8 cellular contexts compared by ENCODE assay signal in genomic region chr9:131731237-131731995, GRCh38. TPM values are rescaled to one million over a fixed set of nuclear protein-coding genes. Genes with fewer than 3 reads are reported as not detected.
A peak's percentile ranks its signal among the peaks of the same experiment; 100 is the strongest.
DNase-seq lines count a peak whose midpoint lies in the region; ATAC-seq, FAIRE-seq and TF ChIP-seq lines count a peak whose summit lies in the region.

No MANE protein-coding gene starts in this region.

- H3K4me2 ChIP-seq in OCI-LY1 (ENCODE audit: low read length) (peak overlapping the region; percentile 54), H1 (ENCODE audit: insufficient read depth in 1 of 2, low read depth in 2 of 2, low read length in 2 of 2) (no peak overlapping the region)

- WGBS in H1 (ENCODE audit: extremely low coverage in 1 of 2, insufficient coverage in 1 of 2, insufficient read length in 1 of 2, insufficient replicate concordance in 2 of 2, low coverage in 1 of 2, low lambda C conversion rate in 2 of 2, missing lambda C conversion rate in 1 of 2), 2 experiments: 79% methylated on average over 12 of the region's 12 CpGs; no CpG with 5 or more reads in 1 of the 2 experiments

- H3K27ac Mint-ChIP-seq in osteocyte (ENCODE audit: unreplicated experiment): peak overlapping the region; percentile 92

- H2AK5ac ChIP-seq in H1 (ENCODE audit: low read depth, low read length): no peak overlapping the region

- peak overlapping the region; percentile 25 for H4K91ac ChIP-seq in H1 (replicated peaks; ENCODE audit: insufficient read length, low read length)

- peak overlapping the region; percentile 98 for H3K27ac ChIP-seq in OCI-LY1 (ENCODE audit: low read depth, low read length, poor library complexity, severe bottlenecking)
- no peak overlapping the region for H3K27ac ChIP-seq in H1 (ENCODE audit: low read depth, low read length)

- H4K20me1 ChIP-seq in OCI-LY1 (ENCODE audit: insufficient read depth, low read length) (no peaks in the 10 kb centered on the region), H1 (replicated peaks in 1 of 2; ENCODE audit: control insufficient read depth in 1 of 2, insufficient read depth in 2 of 2, low read length in 2 of 2) (peaks cover 3 to 32% of the 10 kb centered on the region in 2 experiments)

- POLR2A ChIA-PET in H1 (lab: Charles Lee; ENCODE audit: partially characterized antibody): interaction anchor here (1.2 to 1.3 kb wide), 2 partner anchors 12 to 20 kb away, joined by 3 read pairs; no protein-coding TSS in a partner anchor

- H2BK20ac ChIP-seq in H1 (ENCODE audit: low read length): no peak overlapping the region

- H3K9ac ChIP-seq in OCI-LY1 (ENCODE audit: low read length) (peak overlapping the region; percentile 45), H1 (replicated peaks in 1 of 4; ENCODE audit: extremely low read depth in 1 of 4, low read depth in 3 of 4, low read length in 3 of 4) (no peak overlapping the region; a peak in 1 of 7 replicates)

- H3K4me3 Mint-ChIP-seq in osteocyte (ENCODE audit: unreplicated experiment): no peak overlapping the region

- H3K27me3 Mint-ChIP-seq in osteocyte (ENCODE audit: unreplicated experiment): no peaks in the 10 kb centered on the region

- no peak overlapping the region for H4K8ac ChIP-seq in H1 (ENCODE audit: extremely low read depth, insufficient read depth, low read length)

- H3K9me3 Mint-ChIP-seq in osteocyte (ENCODE audit: unreplicated experiment): no peaks in the 10 kb centered on the region

- peaks cover 90% of the 10 kb centered on the region for H3K4me1 Mint-ChIP-seq in osteocyte (ENCODE audit: unreplicated experiment)

- CTCF ChIA-PET in H1 (lab: Charles Lee; ENCODE audit: partially characterized antibody): interaction anchor here (0.7 to 3.8 kb wide), 16 partner anchors 9 to 204 kb away, joined by 3 to 16 read pairs (median 3); partner anchors contain the start of gene RAPGEF1

- no peak overlapping the region for H3K18ac ChIP-seq in H1 (ENCODE audit: extremely low read depth, low read length)

- no peak for TF ChIP-seq POLR2A in H1 (IDR thresholded peaks at IDR 0.05; ENCODE audit: control extremely low read depth in 1 of 2, low read depth in 2 of 2, low read length in 2 of 2)

- H2AFZ ChIP-seq in OCI-LY1 (ENCODE audit: low read length) (no peak overlapping the region), H1 (ENCODE audit: low read length) (no peak overlapping the region)

- FAIRE-seq in H1 (lab: Jason Lieb, UNC): no peak

- H2BK15ac ChIP-seq in H1 (ENCODE audit: low read length): no peak overlapping the region

- peaks cover 25% of the 10 kb centered on the region for H3F3A ChIP-seq in OCI-LY1 (ENCODE audit: insufficient read depth, low read length)

- H3K9me2 ChIP-seq in OCI-LY1 (ENCODE audit: low read depth, low read length): no peaks in the 10 kb centered on the region

- no peak for ATAC-seq in HG03135 (IDR thresholded peaks at IDR 0.05; ENCODE audit: unreplicated experiment)

- no peak overlapping the region for H3K14ac ChIP-seq in H1 (ENCODE audit: insufficient read length)

- peaks cover 17% of the 10 kb centered on the region for H3K79me1 ChIP-seq in H1 (ENCODE audit: low read depth, low read length)

- H2BK12ac ChIP-seq in H1 (ENCODE audit: low read depth, low read length): no peak overlapping the region

- no peak for TF ChIP-seq RAD21 in H1 (IDR thresholded peaks at IDR 0.05 in 1 of 2, conservative IDR thresholded peaks at IDR 0.05 in 1 of 2; ENCODE audit: low read depth in 2 of 2, low read length in 2 of 2)

- no peak overlapping the region for H3K23ac ChIP-seq in H1 (ENCODE audit: insufficient read length)

- H3K27me3 ChIP-seq in GM06990 (replicated peaks; ENCODE audit: control insufficient read depth, insufficient read depth, low read length) (no peaks in the 10 kb centered on the region), OCI-LY1 (ENCODE audit: insufficient read depth, low read length) (no peaks in the 10 kb centered on the region), H1 (replicated peaks in 1 of 4; ENCODE audit: control insufficient read depth in 3 of 4, extremely low read depth in 1 of 4, insufficient read depth in 3 of 4, low read length in 3 of 4) (no peaks in the 10 kb centered on the region)

- TF ChIP-seq CTCF in GM06990 (IDR thresholded peaks at IDR 0.05; ENCODE audit: insufficient read depth, low read length, poor library complexity, severe bottlenecking): no peak
- TF ChIP-seq CTCF in OCI-LY1 (IDR thresholded peaks at IDR 0.05; ENCODE audit: low read length): no peak
- no peak for TF ChIP-seq CTCF in H1 (IDR thresholded peaks at IDR 0.05; ENCODE audit: control extremely low read depth in 1 of 3, insufficient read depth in 1 of 3, low read depth in 1 of 3, low read length in 3 of 3)
- no peak for TF ChIP-seq CTCF in osteocyte (IDR thresholded peaks at IDR 0.05)

- no peak overlapping the region for H3K56ac ChIP-seq in H1 (replicated peaks; ENCODE audit: insufficient read length, low read depth, low read length)

- peak overlapping the region; percentile 15 for H3K4ac ChIP-seq in H1 (replicated peaks; ENCODE audit: insufficient read length, low read depth, low read length)

- no peak overlapping the region for H4K5ac ChIP-seq in H1 (ENCODE audit: insufficient read length, low read depth, low read length)

- peaks cover 32% of the 10 kb centered on the region for H3K79me2 ChIP-seq in OCI-LY1 (ENCODE audit: insufficient read depth, low read length)
- H3K79me2 ChIP-seq in H1 (ENCODE audit: control insufficient read depth in 1 of 2, insufficient read depth in 2 of 2, low read length in 2 of 2): peaks cover 0 to 91% of the 10 kb centered on the region in 2 experiments; a peak in 2 of 4 replicates

- no peaks in the 10 kb centered on the region for H3K23me2 ChIP-seq in H1 (ENCODE audit: low read depth, low read length)

- no peaks in the 10 kb centered on the region for H3K36me3 Mint-ChIP-seq in osteocyte (ENCODE audit: unreplicated experiment)

- no peak overlapping the region for H2BK5ac ChIP-seq in H1 (ENCODE audit: low read depth, low read length)

- H3K9me3 ChIP-seq in OCI-LY1 (ENCODE audit: low read length) (no peaks in the 10 kb centered on the region), H1 (ENCODE audit: insufficient read depth in 2 of 2, low read depth in 1 of 2, low read length in 1 of 2) (no peaks in the 10 kb centered on the region)

- H3K36me3 ChIP-seq in GM06990 (ENCODE audit: control insufficient read depth, insufficient read depth, low read length): no peaks in the 10 kb centered on the region; the same call in none of the 2 replicates
- peaks cover 3% of the 10 kb centered on the region for H3K36me3 ChIP-seq in OCI-LY1 (ENCODE audit: insufficient read depth, low read length)
- H3K36me3 ChIP-seq in H1 (ENCODE audit: control insufficient read depth in 2 of 4, insufficient read depth in 4 of 4, low read length in 3 of 4): no peaks in the 10 kb centered on the region

- TF ChIP-seq EP300 in H1 (IDR thresholded peaks at IDR 0.05; ENCODE audit: borderline replicate concordance in 1 of 2, low read depth in 2 of 2, low read length in 2 of 2): no peak

- H3K4me3 ChIP-seq in GM06990 (replicated peaks; ENCODE audit: low read depth, low read length) (peak overlapping the region; percentile 42), OCI-LY1 (ENCODE audit: low read depth, low read length, poor library complexity, severe bottlenecking) (peak overlapping the region; percentile 15), H1 (ENCODE audit: extremely low read depth in 1 of 4, insufficient read depth in 2 of 4, low read depth in 3 of 4, low read length in 4 of 4) (no peak overlapping the region)

- H3K4me1 ChIP-seq in OCI-LY1 (ENCODE audit: insufficient read depth, low read length, severe bottlenecking) (peaks cover 98% of the 10 kb centered on the region), H1 (replicated peaks in 1 of 4; ENCODE audit: control insufficient read depth in 3 of 4, insufficient read depth in 4 of 4, low read length in 3 of 4) (peaks cover 0 to 16% (median 7%) of the 10 kb centered on the region in 4 experiments; a peak in 6 of 7 replicates)

- DNase-seq in GM06990 (ENCODE audit: extremely low read depth, insufficient read length) (no peak), H1 (ENCODE audit: low read depth in 1 of 2, low spot score in 2 of 2) (no peak), osteocyte (ENCODE audit: extremely low spot score, unreplicated experiment) (no peak), mucosa of gallbladder (ENCODE audit: low spot score) (no peak), hepatic stellate cell (ENCODE audit: low spot score) (no peak), SIG-M5 treated with dmso at 0.1 percent for 504 hours (lab: John Stamatoyannopoulos, UW; ENCODE audit: unreplicated experiment) (no peak)

- no peak overlapping the region for H2BK120ac ChIP-seq in H1 (replicated peaks; ENCODE audit: low read depth, low read length)

TF ChIP-seq in H1, 55 proteins besides CTCF, POLR2A, EP300 and RAD21 (continues in another document):
- no peak for TF ChIP-seq POU5F1 (IDR thresholded peaks at IDR 0.05; ENCODE audit: low read depth, low read length)
- no peak for TF ChIP-seq KDM1A (IDR thresholded peaks at IDR 0.05; ENCODE audit: borderline replicate concordance, low read length)
- no peak for TF ChIP-seq FOSL1 (IDR thresholded peaks at IDR 0.05; ENCODE audit: insufficient read depth, low read depth, low read length)
- TF ChIP-seq SIRT6 (IDR thresholded peaks at IDR 0.05; ENCODE audit: low read length): no peak

RNA-seq across cellular contexts. Expression of gene RAPGEF1, which starts 8.5 kb away (rescaled TPM):
- total RNA-seq in H1 (2021; fragmentation: NEBNext Ultra II Directional; extraction: Animal tissue kit (Norgen Biotek cat#: 25700)): 73.8 and 78.9 TPM in 2 replicates
- 29.7 and 38.2 TPM in 2 replicates for polyA plus RNA-seq in H1 (2011; rRNA removed)
- 28.4 TPM for polyA plus RNA-seq in H1 (2011; cell fraction: cytosol; rRNA removed)
- 54.3 TPM for polyA plus RNA-seq in H1 (2011; cell fraction: nucleus; rRNA removed)
- 39.8 to 47.1 TPM (median 45.5 TPM) in 4 replicates for polyA plus RNA-seq in H1 (2012, experiment 1 of 2)
- polyA plus RNA-seq in H1 (2012, experiment 2 of 2): 36.6 TPM
- 43.6 TPM for polyA plus RNA-seq in H1 (2013, experiment 1 of 2)
- 46.5 TPM for polyA plus RNA-seq in H1 (2013, experiment 2 of 2)
- polyA minus RNA-seq in H1 (2011; rRNA and poly(A)+ RNA removed): 30.4 and 36.4 TPM in 2 replicates
- 22.6 TPM for polyA minus RNA-seq in H1 (2011; cell fraction: cytosol; rRNA and poly(A)+ RNA removed)
- polyA minus RNA-seq in H1 (2011; cell fraction: nucleus; rRNA and poly(A)+ RNA removed): 22.7 TPM
- 94.3 TPM in 2 replicates for total RNA-seq in osteocyte
- 75.9 TPM for total RNA-seq in mucosa of gallbladder

Comparison
In these comparisons a context has a peak if more than half of its experiments do, and no peak if none do; other contexts are left out.
1. H3K4me3 ChIP-seq: peak in GM06990 (single experiment) and OCI-LY1 (single experiment); none in H1 (0 of 4).